Comparison of ENCODE assay signal across 10 cellular contexts in genomic region chr16:16062023-16062932, GRCh38.
DNase-seq lines count a peak whose midpoint lies in the region; ATAC-seq and TF ChIP-seq lines count a peak whose summit lies in the region.
"Had no signal": no experiment of that assay in that cellular context is flagged by ENCODE, and none has a peak within 500 bp of the region (broad histone marks: within the 10 kb centered on the region; RNA-seq: fewer than 3 reads in every experiment).

No MANE protein-coding gene starts in this region.

- 50 to 61% (median 50%) methylated on average over 16 of the region's 16 CpGs for WGBS in spleen, 5 donors

- intact Hi-C loops in activated CD4-positive, alpha-beta T cell treated with anti-CD3 and anti-CD28 coated beads for 36 hours (cut with DNase I, micrococcal nuclease), result no loop called here
- intact Hi-C loops in spleen (cut with DNase I; ENCODE audit: low total_unique reads), result no loop called here

- H3K9me3 ChIP-seq in OCI-LY1 (ENCODE audit: low read length) (no peaks in the 10 kb centered on the region), spleen (no peaks in the 10 kb centered on the region), MM.1S (replicated peaks; ENCODE audit: insufficient read depth, low read length) (no peaks in the 10 kb centered on the region)

- no peaks in the 10 kb centered on the region for H3K9me3 Mint-ChIP-seq in activated CD4-positive, alpha-beta T cell treated with anti-CD3 and anti-CD28 coated beads for 36 hours (ENCODE audit: low read depth)
- no peaks in the 10 kb centered on the region for H3K9me3 Mint-ChIP-seq in effector memory CD8-positive, alpha-beta T cell
- H3K9me3 Mint-ChIP-seq: dendritic cell treated with granulocyte-macrophage colony-stimulating factor and Interleukin-4, amounts not matched to agents 40 ng/mL and 50 ng/mL, for 4 days had no signal

- DNase-seq in activated CD4-positive, alpha-beta T cell treated with anti-CD3 and anti-CD28 coated beads for 36 hours, result peak; percentile 32
- DNase-seq in activated CD4-positive, alpha-beta T cell treated with anti-CD3 and anti-CD28 coated beads for 4 hours, result no peak
- peak in 2 of 3 experiments; percentile 3 to 4 for DNase-seq in effector memory CD8-positive, alpha-beta T cell
- DNase-seq in spleen (no peak), MM.1S (no peak), 8988T (no peak)
- DNase-seq: stimulated activated CD4-positive, alpha-beta T cell treated with anti-CD3 and anti-CD28 coated beads, Interleukin-4, amount 100 ng/mL, for 4 hours had no signal

- peaks cover 45% of the 10 kb centered on the region for H3K36me3 Mint-ChIP-seq in activated CD4-positive, alpha-beta T cell treated with anti-CD3 and anti-CD28 coated beads for 36 hours (ENCODE audit: low read depth)
- peaks cover 31% of the 10 kb centered on the region for H3K36me3 Mint-ChIP-seq in effector memory CD8-positive, alpha-beta T cell (ENCODE audit: insufficient read depth)

- H3K4me3 Mint-ChIP-seq in activated CD4-positive, alpha-beta T cell treated with anti-CD3 and anti-CD28 coated beads for 36 hours, result no peak overlapping the region
- no peak overlapping the region for H3K4me3 Mint-ChIP-seq in effector memory CD8-positive, alpha-beta T cell
- H3K4me3 Mint-ChIP-seq: dendritic cell treated with granulocyte-macrophage colony-stimulating factor and Interleukin-4, amounts not matched to agents 40 ng/mL and 50 ng/mL, for 4 days had no signal

- H3K27ac ChIP-seq in OCI-LY1 (ENCODE audit: low read depth, low read length, poor library complexity, severe bottlenecking), result peak overlapping the region; percentile 60
- peak overlapping the region in 5 of 8 donors; percentile 26 to 60 (median 32) for H3K27ac ChIP-seq in spleen
- H3K27ac ChIP-seq in MM.1S (ENCODE audit: low read length), result no peak overlapping the region

- POLR2A ChIA-PET in activated CD4-positive, alpha-beta T cell treated with anti-CD3 and anti-CD28 coated beads for 36 hours (lab: Charles Lee), result interaction anchor here (0.6 kb wide), 1 partner anchor 12 kb away, joined by 6 read pairs; no protein-coding TSS in a partner anchor

- H3K4me1 ChIP-seq in OCI-LY1 (ENCODE audit: insufficient read depth, low read length, severe bottlenecking) (peaks cover 18% of the 10 kb centered on the region), spleen (peaks cover 0 to 30% (median 19%) of the 10 kb centered on the region in 6 donors), MM.1S (ENCODE audit: low read length) (no peaks in the 10 kb centered on the region)

- H3K27ac Mint-ChIP-seq in activated CD4-positive, alpha-beta T cell treated with anti-CD3 and anti-CD28 coated beads for 36 hours, result peak overlapping the region; percentile 67
- peak overlapping the region in 1 of 2 donors; percentile 80 for H3K27ac Mint-ChIP-seq in effector memory CD8-positive, alpha-beta T cell
- H3K27ac Mint-ChIP-seq: dendritic cell treated with granulocyte-macrophage colony-stimulating factor and Interleukin-4, amounts not matched to agents 40 ng/mL and 50 ng/mL, for 4 days had no signal

- H2AFZ ChIP-seq in OCI-LY1 (ENCODE audit: low read length) (no peak overlapping the region), MM.1S (ENCODE audit: low read length) (no peak overlapping the region)

- H3K4me1 Mint-ChIP-seq in activated CD4-positive, alpha-beta T cell treated with anti-CD3 and anti-CD28 coated beads for 36 hours, result peaks cover 18% of the 10 kb centered on the region
- H3K4me1 Mint-ChIP-seq in effector memory CD8-positive, alpha-beta T cell (ENCODE audit: low read depth in 2 of 2), result peaks cover 3 to 9% of the 10 kb centered on the region in 2 donors

- peak; percentile 33 for ATAC-seq in activated CD4-positive, alpha-beta T cell treated with anti-CD3 and anti-CD28 coated beads for 36 hours
- ATAC-seq in effector memory CD8-positive, alpha-beta T cell (replicated peaks), result peak; percentile 66
- no peak for ATAC-seq in HG03139 (IDR thresholded peaks at IDR 0.05; ENCODE audit: unreplicated experiment)

- H3K4me2 ChIP-seq in OCI-LY1 (ENCODE audit: low read length) (no peak overlapping the region), MM.1S (ENCODE audit: low read depth, low read length) (no peak overlapping the region)

- H3K9me2 ChIP-seq in OCI-LY1 (ENCODE audit: low read depth, low read length), result no peaks in the 10 kb centered on the region
- no peaks in the 10 kb centered on the region for H3K9me2 ChIP-seq in MM.1S (replicated peaks; ENCODE audit: insufficient read depth, low read length)

- TF ChIP-seq CTCF in OCI-LY1 (IDR thresholded peaks at IDR 0.05; ENCODE audit: low read length), result peak; percentile 47
- peak in 1 of 11 experiments; percentile 9 for TF ChIP-seq CTCF in spleen (IDR thresholded peaks at IDR 0.05 in 8 of 11, conservative IDR thresholded peaks at IDR 0.05 in 3 of 11)
- TF ChIP-seq CTCF in MM.1S (IDR thresholded peaks at IDR 0.05; ENCODE audit: low read length), result no peak

- H3K79me2 ChIP-seq in OCI-LY1 (ENCODE audit: insufficient read depth, low read length) (no peaks in the 10 kb centered on the region), MM.1S (ENCODE audit: low read length) (no peaks in the 10 kb centered on the region)

- TF ChIP-seq POLR2A in spleen (IDR thresholded peaks at IDR 0.05), result no peak

- H3F3A ChIP-seq in OCI-LY1 (ENCODE audit: insufficient read depth, low read length), result no peaks in the 10 kb centered on the region
- no peaks in the 10 kb centered on the region for H3F3A ChIP-seq in MM.1S (ENCODE audit: insufficient read depth, low read length)

- no peaks in the 10 kb centered on the region for H3K27me3 ChIP-seq in OCI-LY1 (ENCODE audit: insufficient read depth, low read length)
- no peaks in the 10 kb centered on the region for H3K27me3 ChIP-seq in spleen (replicated peaks in 1 of 7)
- H3K27me3 ChIP-seq in MM.1S (replicated peaks; ENCODE audit: insufficient read depth, low read length), result no peaks in the 10 kb centered on the region

- H4K20me1 ChIP-seq in OCI-LY1 (ENCODE audit: insufficient read depth, low read length), result no peaks in the 10 kb centered on the region
- H4K20me1 ChIP-seq in MM.1S (ENCODE audit: insufficient read depth, low read length), result no peaks in the 10 kb centered on the region

- H3K27me3 Mint-ChIP-seq in activated CD4-positive, alpha-beta T cell treated with anti-CD3 and anti-CD28 coated beads for 36 hours, result no peaks in the 10 kb centered on the region
- H3K27me3 Mint-ChIP-seq in effector memory CD8-positive, alpha-beta T cell, result no peaks in the 10 kb centered on the region
- H3K27me3 Mint-ChIP-seq: dendritic cell treated with granulocyte-macrophage colony-stimulating factor and Interleukin-4, amounts not matched to agents 40 ng/mL and 50 ng/mL, for 4 days had no signal

- CTCF ChIA-PET in activated CD4-positive, alpha-beta T cell treated with anti-CD3 and anti-CD28 coated beads for 36 hours (lab: Charles Lee), result interaction anchor here (1.0 kb wide), 1 partner anchor 297 kb away, joined by 3 read pairs; no protein-coding TSS in a partner anchor

- H3K36me3 ChIP-seq in OCI-LY1 (ENCODE audit: insufficient read depth, low read length), result peaks cover 90% of the 10 kb centered on the region
- peaks cover 0 to 98% (median 20%) of the 10 kb centered on the region in 6 donors for H3K36me3 ChIP-seq in spleen
- H3K36me3 ChIP-seq in MM.1S (replicated peaks; ENCODE audit: insufficient read depth, low read length), result no peaks in the 10 kb centered on the region

- H3K9ac ChIP-seq in OCI-LY1 (ENCODE audit: low read length) (no peak overlapping the region), MM.1S (ENCODE audit: low read length) (no peak overlapping the region)

- H3K4me3 ChIP-seq in OCI-LY1 (ENCODE audit: low read depth, low read length, poor library complexity, severe bottlenecking) (no peak overlapping the region), spleen (no peak overlapping the region), MM.1S (ENCODE audit: low read length) (no peak overlapping the region)

Comparison
In these comparisons a context has a peak if more than half of its experiments do, and no peak if none do; other contexts are left out.
1. DNase-seq: peak in activated CD4-positive, alpha-beta T cell treated with anti-CD3 and anti-CD28 coated beads for 36 hours (single experiment) and effector memory CD8-positive, alpha-beta T cell (2 of 3); none in activated CD4-positive, alpha-beta T cell treated with anti-CD3 and anti-CD28 coated beads for 4 hours (0 of 2), spleen (single experiment), MM.1S (single experiment) and 8988T (single experiment).